In the genomic region with DNA sequence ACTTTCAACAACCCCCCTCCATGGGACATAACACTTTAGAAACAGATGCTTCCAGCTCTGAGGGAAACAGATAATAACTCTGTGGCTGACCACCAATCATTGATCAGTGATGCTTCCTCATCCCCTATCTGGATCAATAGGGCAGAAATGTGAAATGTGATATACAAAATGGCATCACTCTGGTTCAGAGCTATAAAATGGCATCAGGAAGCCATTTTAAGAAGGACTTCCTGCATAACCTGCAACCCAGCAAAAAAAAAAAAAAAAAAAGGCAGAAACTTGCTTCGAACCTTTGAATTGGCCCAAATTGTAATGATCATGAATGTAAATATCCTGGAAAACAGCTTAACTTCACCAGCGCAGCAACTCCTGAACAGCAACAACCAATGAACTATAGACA, we compare ENCODE assay signal across 31 cellular contexts.
"Had no signal": no experiment of that assay in that cellular context is flagged by ENCODE, and none has a peak within 500 bp of the region (broad histone marks: within the 10 kb centered on the region; RNA-seq: fewer than 3 reads in every experiment).

No MANE protein-coding gene starts in this region.

- H3K36me3 Mint-ChIP-seq: activated CD4-positive, alpha-beta memory T cell treated with anti-CD3 and anti-CD28 coated beads for 36 hours; activated naive CD4-positive, alpha-beta T cell treated with anti-CD3 and anti-CD28 coated beads, Interleukin-2, amount 10 ng/mL, durations not matched to agents 7 days and 5 days; brain had no signal

- H3K4me1 Mint-ChIP-seq: activated CD8-positive, alpha-beta memory T cell treated with anti-CD3 and anti-CD28 coated beads, Interleukin-2, amount 10 ng/mL, durations not matched to agents 7 days and 5 days had no signal

- H3K36me3 ChIP-seq: ascending aorta, breast epithelium, cardiac muscle cell, colonic mucosa, esophagus squamous epithelium, gastroesophageal sphincter, heart right ventricle had no signal

- H3K4me2 ChIP-seq: hepatocyte had no signal

- H3K9me3 ChIP-seq: ascending aorta, breast epithelium, colonic mucosa, esophagus squamous epithelium, gastroesophageal sphincter, heart right ventricle had no signal

- H3K27me3 ChIP-seq: ascending aorta, breast epithelium, cardiac muscle cell, colonic mucosa, esophagus squamous epithelium, gastroesophageal sphincter, heart right ventricle, hepatocyte had no signal

- ATAC-seq: activated CD4-positive, alpha-beta T cell treated with anti-CD3 and anti-CD28 coated beads for 36 hours; activated CD8-positive, alpha-beta memory T cell treated with anti-CD3 and anti-CD28 coated beads, Interleukin-2, amount 10 ng/mL, durations not matched to agents 7 days and 5 days; activated CD8-positive, alpha-beta T cell treated with anti-CD3 and anti-CD28 coated beads, Interleukin-2, amount 10 ng/mL, durations not matched to agents 7 days and 5 days; activated naive CD4-positive, alpha-beta T cell treated with anti-CD3 and anti-CD28 coated beads, Interleukin-2, amount 50 U/mL, for 72 hours; activated T-cell treated with anti-CD3 and anti-CD28 coated beads, Interleukin-2, amount 50 U/mL, for 72 hours; gastroesophageal sphincter; heart right ventricle had no signal

- H3K79me2 ChIP-seq: hepatocyte had no signal

- H3K4me1 ChIP-seq: ascending aorta, breast epithelium, colonic mucosa had no signal

- H3K27ac Mint-ChIP-seq: activated CD4-positive, alpha-beta memory T cell treated with anti-CD3 and anti-CD28 coated beads for 36 hours; activated CD4-positive, alpha-beta T cell treated with anti-CD3 and anti-CD28 coated beads for 36 hours; activated CD4-positive, alpha-beta T cell treated with anti-CD3 and anti-CD28 coated beads, Interleukin-2, amount 10 ng/mL, durations not matched to agents 24 days and 14 days; activated CD8-positive, alpha-beta memory T cell treated with anti-CD3 and anti-CD28 coated beads, Interleukin-2, amount 10 ng/mL, durations not matched to agents 7 days and 5 days; activated CD8-positive, alpha-beta T cell treated with anti-CD3 and anti-CD28 coated beads, Interleukin-2, amount 10 ng/mL, durations not matched to agents 7 days and 5 days; activated naive CD4-positive, alpha-beta T cell treated with anti-CD3 and anti-CD28 coated beads, Interleukin-2, amount 10 ng/mL, durations not matched to agents 7 days and 5 days; activated naive CD4-positive, alpha-beta T cell treated with anti-CD3 and anti-CD28 coated beads, Interleukin-2, amount 50 U/mL, for 72 hours; activated naive CD8-positive, alpha-beta T cell treated with anti-CD3 and anti-CD28 coated beads, Interleukin-2, amount 10 ng/mL, durations not matched to agents 7 days and 5 days; activated T-cell treated with anti-CD3 and anti-CD28 coated beads, Interleukin-2, amount 50 U/mL, for 24 hours; activated T-cell treated with anti-CD3 and anti-CD28 coated beads, Interleukin-2, amount 50 U/mL, for 72 hours; brain had no signal

- H3K4me3 Mint-ChIP-seq: activated CD4-positive, alpha-beta memory T cell treated with anti-CD3 and anti-CD28 coated beads for 36 hours; activated CD4-positive, alpha-beta T cell treated with anti-CD3 and anti-CD28 coated beads for 36 hours; activated CD4-positive, alpha-beta T cell treated with anti-CD3 and anti-CD28 coated beads, Interleukin-2, amount 10 ng/mL, durations not matched to agents 24 days and 14 days; activated CD8-positive, alpha-beta memory T cell treated with anti-CD3 and anti-CD28 coated beads, Interleukin-2, amount 10 ng/mL, durations not matched to agents 7 days and 5 days; activated CD8-positive, alpha-beta T cell treated with anti-CD3 and anti-CD28 coated beads, Interleukin-2, amount 10 ng/mL, durations not matched to agents 7 days and 5 days; activated naive CD4-positive, alpha-beta T cell treated with anti-CD3 and anti-CD28 coated beads, Interleukin-2, amount 10 ng/mL, durations not matched to agents 7 days and 5 days; activated naive CD8-positive, alpha-beta T cell treated with anti-CD3 and anti-CD28 coated beads, Interleukin-2, amount 10 ng/mL, durations not matched to agents 7 days and 5 days; activated T-cell treated with anti-CD3 and anti-CD28 coated beads, Interleukin-2, amount 50 U/mL, for 24 hours; activated T-cell treated with anti-CD3 and anti-CD28 coated beads, Interleukin-2, amount 50 U/mL, for 72 hours; brain had no signal

- H3K4me3 ChIP-seq: ascending aorta, breast epithelium, cardiac muscle cell, colonic mucosa, esophagus squamous epithelium, gastroesophageal sphincter, heart right ventricle, hepatocyte had no signal

- DNase-seq: activated CD4-positive, alpha-beta memory T cell treated with anti-CD3 and anti-CD28 coated beads for 36 hours; activated CD4-positive, alpha-beta T cell treated with anti-CD3 and anti-CD28 coated beads for 36 hours; activated CD4-positive, alpha-beta T cell treated with anti-CD3 and anti-CD28 coated beads, Interleukin-2, amount 10 ng/mL, durations not matched to agents 24 days and 14 days; activated CD4-positive, CD25-positive, alpha-beta regulatory T cell; activated CD4-positive, CD25-positive, alpha-beta regulatory T cell treated with anti-CD3 and anti-CD28 coated beads, Interleukin-2, amount 50 U/mL, for 72 hours; activated CD8-positive, alpha-beta memory T cell treated with anti-CD3 and anti-CD28 coated beads, Interleukin-2, amount 10 ng/mL, durations not matched to agents 7 days and 5 days; activated CD8-positive, alpha-beta memory T cell treated with anti-CD3 and anti-CD28 coated beads, Interleukin-2, amount 50 U/mL, for 48 hours; activated CD8-positive, alpha-beta T cell treated with anti-CD3 and anti-CD28 coated beads, Interleukin-2, amount 10 ng/mL, durations not matched to agents 7 days and 5 days; activated gamma-delta T cell; activated naive CD4-positive, alpha-beta T cell; activated naive CD4-positive, alpha-beta T cell treated with anti-CD3 and anti-CD28 coated beads, Interleukin-2, amount 10 ng/mL, durations not matched to agents 7 days and 5 days; activated naive CD8-positive, alpha-beta T cell treated with anti-CD3 and anti-CD28 coated beads, Interleukin-2, amount 10 ng/mL, durations not matched to agents 7 days and 5 days; activated T-cell treated with anti-CD3 and anti-CD28 coated beads for 4 hours; activated T-cell treated with anti-CD3 and anti-CD28 coated beads, Interleukin-2, amount 50 U/mL, for 24 hours; activated T-cell treated with anti-CD3 and anti-CD28 coated beads, Interleukin-2, amount 50 U/mL, for 72 hours; central memory CD4-positive, alpha-beta T cell; cerebellar nuclear complex; colonic mucosa; effector CD8-positive, alpha-beta T cell; esophagus squamous epithelium; foreskin melanocyte; heart right ventricle had no signal

- FAIRE-seq: endometrium had no signal

- H2AFZ ChIP-seq: hepatocyte had no signal

- H3K27me3 Mint-ChIP-seq: activated CD4-positive, alpha-beta memory T cell treated with anti-CD3 and anti-CD28 coated beads for 36 hours; activated CD4-positive, alpha-beta T cell treated with anti-CD3 and anti-CD28 coated beads for 36 hours; activated CD4-positive, alpha-beta T cell treated with anti-CD3 and anti-CD28 coated beads, Interleukin-2, amount 10 ng/mL, durations not matched to agents 24 days and 14 days; activated CD8-positive, alpha-beta memory T cell treated with anti-CD3 and anti-CD28 coated beads, Interleukin-2, amount 10 ng/mL, durations not matched to agents 7 days and 5 days; activated naive CD8-positive, alpha-beta T cell treated with anti-CD3 and anti-CD28 coated beads, Interleukin-2, amount 10 ng/mL, durations not matched to agents 7 days and 5 days; brain had no signal

- H3K27ac ChIP-seq: ascending aorta, breast epithelium, cardiac muscle cell, colonic mucosa, epithelial cell of prostate, esophagus squamous epithelium, gastroesophageal sphincter, heart right ventricle, hepatocyte had no signal
